ENCODE assay signal across 19 cellular contexts in genomic region chr6:19417713-19418112, GRCh38.
DNase-seq lines count a peak whose midpoint lies in the region; ATAC-seq, FAIRE-seq and TF ChIP-seq lines count a peak whose summit lies in the region.
"Had no signal": no experiment of that assay in that cellular context is flagged by ENCODE, and none has a peak within 500 bp of the region (broad histone marks: within the 10 kb centered on the region; RNA-seq: fewer than 3 reads in every experiment).

No MANE protein-coding gene starts in this region.

- H3K4me3 ChIP-seq in cardiac fibroblast (replicated peaks in 1 of 2; ENCODE audit: low read depth in 2 of 2, low read length in 2 of 2) (no peak overlapping the region), pancreas (no peak overlapping the region)
- H3K4me3 ChIP-seq: SJSA1 had no signal

- TF ChIP-seq CTCF in cardiac fibroblast (IDR thresholded peaks at IDR 0.05; ENCODE audit: low read depth, low read length) (no peak), pancreas (IDR thresholded peaks at IDR 0.05) (no peak)

- no peak for FAIRE-seq in pancreas (lab: Jason Lieb, UNC)
- FAIRE-seq: GM12891, H1 had no signal

- no peaks in the 10 kb centered on the region for H3K27me3 ChIP-seq in pancreas
- H3K27me3 ChIP-seq: SJSA1 had no signal

- H3K9me3 ChIP-seq in pancreas = no peaks in the 10 kb centered on the region
- H3K9me3 ChIP-seq: SJSA1 had no signal

- peaks cover 0 to 4% (median 0%) of the 10 kb centered on the region in 3 donors for H3K4me1 ChIP-seq in pancreas

- ATAC-seq in pancreas = no peak
- ATAC-seq: activated naive CD4-positive, alpha-beta T cell treated with anti-CD3 and anti-CD28 coated beads, Interleukin-2, amount 50 U/mL, for 72 hours had no signal

- H3K36me3 ChIP-seq in pancreas = no peaks in the 10 kb centered on the region
- H3K36me3 ChIP-seq: SJSA1 had no signal

- no peak overlapping the region for H3K27ac ChIP-seq in pancreas
- H3K27ac ChIP-seq: SJSA1 had no signal

- DNase-seq in Daoy (ENCODE audit: low read depth) = peak; percentile 27
- peak; percentile 41 for DNase-seq in NCI-H69 (lab: John Stamatoyannopoulos, UW)
- peak; percentile 34 to 79 for DNase-seq in cardiac fibroblast (ENCODE audit: low read depth in 2 of 2)
- DNase-seq in kidney glomerular epithelial cell (lab: John Stamatoyannopoulos, UW) = peak; percentile 91
- no peak for DNase-seq in H4 (ENCODE audit: low spot score)
- DNase-seq in pancreas = no peak
- DNase-seq in D341Med (ENCODE audit: low spot score) = no peak
- no peak for DNase-seq in SKM-1 (lab: John Stamatoyannopoulos, UW; ENCODE audit: unreplicated experiment)
- DNase-seq: activated CD4-positive, alpha-beta T cell treated with anti-CD3 and anti-CD28 coated beads, Interleukin-2, amount 50 U/mL, for 1 hour; GDM1; mesendoderm; NCI-H1694 treated with DMSO at 0.1 percent for 48 hours; NCI-H446; nephron progenitor cell; retina had no signal

- intact Hi-C loops in pancreas (cut with DNase I) = no loop called here

Comparison
In these comparisons a context has a peak if more than half of its experiments do, and no peak if none do; other contexts are left out.
1. DNase-seq: peak in Daoy (single experiment), NCI-H69 (single experiment), cardiac fibroblast (2 of 2) and kidney glomerular epithelial cell (single experiment); none in H4 (single experiment), pancreas (0 of 6), D341Med (single experiment) and SKM-1 (single experiment).